ENCODE assay signal across 8 cellular contexts in the genomic region with DNA sequence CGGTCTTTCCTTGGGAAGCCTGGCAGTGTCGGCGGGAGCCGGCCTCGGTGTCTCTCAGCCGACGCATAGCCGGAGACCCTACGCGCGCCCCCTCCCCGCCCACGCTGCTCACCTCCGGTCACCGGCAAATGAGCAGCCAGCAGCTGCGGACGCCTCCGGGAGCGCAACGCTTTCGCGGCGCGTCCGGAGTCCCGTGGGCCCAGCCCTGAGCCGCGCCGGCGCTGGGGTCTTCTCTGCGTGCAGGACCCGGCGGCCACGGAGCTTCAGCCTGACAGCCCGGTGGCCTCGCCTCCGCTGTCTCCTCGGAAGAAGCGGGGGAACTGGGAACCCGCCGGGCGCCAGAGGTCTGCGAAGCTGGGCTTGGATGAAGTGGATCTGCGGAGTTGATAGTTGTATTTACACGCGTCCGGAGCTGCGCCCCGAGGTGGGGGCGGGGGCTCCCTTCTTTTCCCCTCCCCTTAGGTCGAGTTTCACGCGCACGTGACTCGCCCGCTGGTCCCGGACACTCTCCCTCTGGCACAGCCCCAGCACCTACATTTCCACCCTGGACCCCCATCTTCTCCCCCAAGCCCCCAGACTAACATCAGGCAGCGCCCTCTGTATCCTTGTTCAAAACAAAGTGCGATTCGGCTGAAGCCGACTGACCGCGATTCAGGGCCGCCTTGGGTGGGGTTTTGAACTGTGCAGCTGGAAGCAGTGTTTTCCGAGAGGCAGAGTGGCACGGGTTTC. TPM values are rescaled to one million over a fixed set of nuclear protein-coding genes. Genes with fewer than 3 reads are reported as not detected.
A peak's percentile ranks its signal among the peaks of the same experiment; 100 is the strongest.
DNase-seq lines count a peak whose midpoint lies in the region; ATAC-seq and TF ChIP-seq lines count a peak whose summit lies in the region.

SLC43A1 (minus strand) TSS at position 371 of the 729 bp plus-strand sequence. CDS start 1,591 bp downstream, outside the sequence.

- H2AFZ ChIP-seq in MM.1S (ENCODE audit: low read length): peak within 1 kb of the TSS; percentile 99

- peaks cover 29% of the 10 kb centered on the region for H3K4me1 Mint-ChIP-seq in activated CD8-positive, alpha-beta T cell treated with anti-CD3 and anti-CD28 coated beads for 36 hours (ENCODE audit: low read depth)
- peaks cover 13 to 17% of the 10 kb centered on the region in 2 donors for H3K4me1 Mint-ChIP-seq in natural killer cell treated with Interleukin-12 subunit alpha and Interleukin-12 subunit beta and Interleukin-15 and Interleukin-18, amount 100 ng/mL, for 72 hours (ENCODE audit: low read depth in 2 of 2)

- ATAC-seq in GM21825 (IDR thresholded peaks at IDR 0.05; ENCODE audit: unreplicated experiment) (peak; percentile 51), esophagus mucosa (peak; percentile 31), upper lobe of right lung (peak; percentile 71)
- peak; percentile 29 for ATAC-seq in activated CD8-positive, alpha-beta T cell treated with anti-CD3 and anti-CD28 coated beads for 36 hours
- ATAC-seq in natural killer cell treated with Interleukin-12 subunit alpha and Interleukin-12 subunit beta and Interleukin-15 and Interleukin-18, amount 100 ng/mL, for 72 hours: peak; percentile 64 to 66

- H3K27me3 ChIP-seq in MM.1S (replicated peaks; ENCODE audit: insufficient read depth, low read length) (no peaks in the 10 kb centered on the region), upper lobe of right lung (no peaks in the 10 kb centered on the region)

- peak within 1 kb of the TSS; percentile 95 for H3K4me2 ChIP-seq in MM.1S (ENCODE audit: low read depth, low read length)

- H3K27ac Mint-ChIP-seq in activated CD8-positive, alpha-beta T cell treated with anti-CD3 and anti-CD28 coated beads for 36 hours: peak within 1 kb of the TSS; percentile 95
- peak within 1 kb of the TSS; percentile 54 to 75 for H3K27ac Mint-ChIP-seq in natural killer cell treated with Interleukin-12 subunit alpha and Interleukin-12 subunit beta and Interleukin-15 and Interleukin-18, amount 100 ng/mL, for 72 hours

- H3K36me3 ChIP-seq in MM.1S (replicated peaks; ENCODE audit: insufficient read depth, low read length) (no peaks in the 10 kb centered on the region), upper lobe of right lung (no peaks in the 10 kb centered on the region)

- H3K27ac ChIP-seq in MM.1S (ENCODE audit: low read length) (no peak within 1 kb of the TSS), upper lobe of right lung (peak within 1 kb of the TSS; percentile 65)

- H3K9me3 Mint-ChIP-seq in activated CD8-positive, alpha-beta T cell treated with anti-CD3 and anti-CD28 coated beads for 36 hours: no peaks in the 10 kb centered on the region
- no peaks in the 10 kb centered on the region for H3K9me3 Mint-ChIP-seq in natural killer cell treated with Interleukin-12 subunit alpha and Interleukin-12 subunit beta and Interleukin-15 and Interleukin-18, amount 100 ng/mL, for 72 hours

- POLR2A ChIA-PET in activated CD8-positive, alpha-beta T cell treated with anti-CD3 and anti-CD28 coated beads for 36 hours (lab: Charles Lee): interaction anchor here (0.8 to 4.7 kb wide), 16 partner anchors 9 to 109 kb away, joined by 3 to 57 read pairs (median 4); partner anchors contain the start of genes SLC43A3, TIMM10 and UBE2L6

- CTCF ChIA-PET in activated CD8-positive, alpha-beta T cell treated with anti-CD3 and anti-CD28 coated beads for 36 hours (lab: Charles Lee): interaction anchor here (0.9 to 7.0 kb wide), 11 partner anchors 8 to 285 kb away, joined by 3 to 170 read pairs (median 7); partner anchors contain the start of gene RTN4RL2

- H3K79me2 ChIP-seq in MM.1S (ENCODE audit: low read length): no peaks in the 10 kb centered on the region

- no peaks in the 10 kb centered on the region for H3K9me3 ChIP-seq in MM.1S (replicated peaks; ENCODE audit: insufficient read depth, low read length)
- no peaks in the 10 kb centered on the region for H3K9me3 ChIP-seq in upper lobe of right lung

- DNase-seq in GM12865 (ENCODE audit: low read depth) (peak; percentile 64), MM.1S (peak; percentile 28), upper lobe of right lung (peak; percentile 79), midbrain (lab: John Stamatoyannopoulos, UW) (no peak)
- DNase-seq in activated CD8-positive, alpha-beta T cell treated with anti-CD3 and anti-CD28 coated beads for 36 hours: peak; percentile 48
- no peak for DNase-seq in natural killer cell treated with Interleukin-12 subunit alpha and Interleukin-12 subunit beta and Interleukin-15 and Interleukin-18, amount 100 ng/mL, for 72 hours (ENCODE audit: low spot score)

- H3K27me3 Mint-ChIP-seq in activated CD8-positive, alpha-beta T cell treated with anti-CD3 and anti-CD28 coated beads for 36 hours: no peaks in the 10 kb centered on the region
- H3K27me3 Mint-ChIP-seq in natural killer cell treated with Interleukin-12 subunit alpha and Interleukin-12 subunit beta and Interleukin-15 and Interleukin-18, amount 100 ng/mL, for 72 hours: peaks cover 0 to 6% of the 10 kb centered on the region in 2 donors

- H3K36me3 Mint-ChIP-seq in activated CD8-positive, alpha-beta T cell treated with anti-CD3 and anti-CD28 coated beads for 36 hours (ENCODE audit: low read depth): peaks cover 9% of the 10 kb centered on the region
- no peaks in the 10 kb centered on the region for H3K36me3 Mint-ChIP-seq in natural killer cell treated with Interleukin-12 subunit alpha and Interleukin-12 subunit beta and Interleukin-15 and Interleukin-18, amount 100 ng/mL, for 72 hours

- intact Hi-C loops in activated CD8-positive, alpha-beta T cell treated with anti-CD3 and anti-CD28 coated beads for 36 hours (cut with micrococcal nuclease): no loop called here
- intact Hi-C loops in upper lobe of right lung (cut with DNase I): no loop called here

- H3K4me1 ChIP-seq in MM.1S (ENCODE audit: low read length): no peaks in the 10 kb centered on the region
- peaks cover 12% of the 10 kb centered on the region for H3K4me1 ChIP-seq in upper lobe of right lung

- H3K4me3 ChIP-seq in GM12865 (ENCODE audit: low read depth, low read length) (peak within 1 kb of the TSS; percentile 69), MM.1S (ENCODE audit: low read length) (peak within 1 kb of the TSS; percentile 79), upper lobe of right lung (peak within 1 kb of the TSS; percentile 97)

- TF ChIP-seq CTCF in GM12865 (IDR thresholded peaks at IDR 0.05; ENCODE audit: insufficient read depth, low read depth, low read length, missing control alignments) (no peak), MM.1S (IDR thresholded peaks at IDR 0.05; ENCODE audit: low read length) (no peak), upper lobe of right lung (IDR thresholded peaks at IDR 0.05) (no peak)
- no peak for TF ChIP-seq CTCF in activated CD8-positive, alpha-beta T cell treated with anti-CD3 and anti-CD28 coated beads for 36 hours (IDR thresholded peaks at IDR 0.05)

- no peaks in the 10 kb centered on the region for H4K20me1 ChIP-seq in MM.1S (ENCODE audit: insufficient read depth, low read length)

- no peaks in the 10 kb centered on the region for H3K9me2 ChIP-seq in MM.1S (replicated peaks; ENCODE audit: insufficient read depth, low read length)

- H3K9ac ChIP-seq in MM.1S (ENCODE audit: low read length): peak within 1 kb of the TSS; percentile 39; the same call in 1 of the 2 replicates

- peak within 1 kb of the TSS; percentile 94 for H3K4me3 Mint-ChIP-seq in activated CD8-positive, alpha-beta T cell treated with anti-CD3 and anti-CD28 coated beads for 36 hours
- H3K4me3 Mint-ChIP-seq in natural killer cell treated with Interleukin-12 subunit alpha and Interleukin-12 subunit beta and Interleukin-15 and Interleukin-18, amount 100 ng/mL, for 72 hours: peak within 1 kb of the TSS; percentile 87

- H3F3A ChIP-seq in MM.1S (ENCODE audit: insufficient read depth, low read length): no peaks in the 10 kb centered on the region; the same call in 1 of the 2 replicates

RNA-seq across cellular contexts. Expression of gene SLC43A1, which starts in this region (rescaled TPM):
- 10 to 100 TPM; 32.1 to 34.0 TPM for total RNA-seq in activated CD8-positive, alpha-beta T cell treated with anti-CD3 and anti-CD28 coated beads for 36 hours
- 1.00 TPM for total RNA-seq in esophagus mucosa
- 10 to 100 TPM in 1 of 2 donors, 1 to 10 TPM in 1; 4.2 to 16.5 TPM for total RNA-seq in natural killer cell treated with Interleukin-12 subunit alpha and Interleukin-12 subunit beta and Interleukin-15 and Interleukin-18, amount 100 ng/mL, for 72 hours
- 12.4 TPM for total RNA-seq in upper lobe of right lung

Comparison
In these comparisons a context has a peak if more than half of its experiments do, and no peak if none do; other contexts are left out.
1. Peak in ATAC-seq in esophagus mucosa; RNA of the gene not detected or under 1 TPM.
2. DNase-seq: peak in GM12865 (single experiment), MM.1S (single experiment), activated CD8-positive, alpha-beta T cell treated with anti-CD3 and anti-CD28 coated beads for 36 hours (single experiment) and upper lobe of right lung (single experiment); none in natural killer cell treated with Interleukin-12 subunit alpha and Interleukin-12 subunit beta and Interleukin-15 and Interleukin-18, amount 100 ng/mL, for 72 hours (single experiment) and midbrain (single experiment).
3. Peak in every context shown above with its lines, with median percentiles within 50 percentile points of each other: H3K4me3 ChIP-seq and ATAC-seq.